Comparison of ENCODE assay signal across 12 cellular contexts in the genomic region with DNA sequence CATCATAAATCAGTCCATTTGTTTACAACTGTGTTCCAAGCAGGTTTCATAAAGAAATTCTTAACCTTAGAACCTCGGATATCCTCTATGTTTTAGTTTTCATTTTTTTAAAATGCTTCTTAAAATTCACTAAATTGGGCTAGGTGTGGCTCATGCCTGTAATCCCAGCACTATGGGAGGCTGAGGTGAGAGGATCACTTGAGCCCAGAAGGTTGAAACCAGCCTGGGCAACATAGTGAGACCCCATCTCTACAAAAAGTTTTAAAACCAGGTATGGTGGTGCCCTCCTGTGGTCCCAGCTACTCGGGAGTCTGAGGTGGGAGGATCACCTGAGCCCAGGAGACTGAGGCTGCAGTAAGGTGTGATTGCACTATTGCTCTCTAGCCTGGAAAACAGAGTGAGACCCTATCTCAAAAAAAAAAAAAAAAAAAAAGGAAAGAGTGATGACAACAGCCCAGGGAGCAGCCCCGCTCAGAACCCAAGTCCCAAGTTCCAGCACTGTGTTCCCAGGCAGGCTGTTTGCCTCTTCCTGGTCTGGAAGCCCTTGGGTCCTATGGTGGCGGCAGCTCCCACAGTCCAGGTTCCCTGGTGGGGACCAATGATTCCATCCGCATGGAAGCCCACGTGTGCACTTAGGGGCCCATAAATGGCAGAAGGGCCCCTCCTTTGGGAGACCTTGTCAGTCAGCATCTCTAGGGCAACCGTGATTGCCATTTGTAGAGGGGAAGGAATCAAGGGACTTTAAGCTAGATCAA. TPM values are rescaled to one million over a fixed set of nuclear protein-coding genes. Genes with fewer than 3 reads are reported as not detected.
DNase-seq lines count a peak whose midpoint lies in the region; ATAC-seq and TF ChIP-seq lines count a peak whose summit lies in the region.
"Had no signal": no experiment of that assay in that cellular context is flagged by ENCODE, and none has a peak within 500 bp of the region (broad histone marks: within the 10 kb centered on the region; RNA-seq: fewer than 3 reads in every experiment).

No MANE protein-coding gene starts in this region.

- no peak for DNase-seq in Panc1 (ENCODE audit: low read depth, low spot score)
- no peak for DNase-seq in foreskin keratinocyte
- peak; percentile 31 for DNase-seq in upper lobe of right lung
- DNase-seq in NCI-H1105 treated with DMSO at 0.1 percent for 48 hours (lab: John Stamatoyannopoulos, UW): no peak
- no peak for DNase-seq in activated T-helper 2 cell treated with anti-CD3 and anti-CD28 coated beads, Interferon-gamma antibody, Interleukin-2, Interleukin-4, amounts not matched to agents 10 μg/mL and 5 μg/mL and 100 μg/mL, durations not matched to agents 14 hours and 24 hours and 36 hours (ENCODE audit: low spot score)
- no peak for DNase-seq in T1000 (lab: John Stamatoyannopoulos, UW)
- DNase-seq: EL had no signal

- H3K36me3 ChIP-seq in BLaER1: peaks cover 32% of the 10 kb centered on the region
- H3K36me3 ChIP-seq in Panc1 (ENCODE audit: control insufficient read depth, insufficient read depth, low read length): no peaks in the 10 kb centered on the region
- peaks cover 30% of the 10 kb centered on the region for H3K36me3 ChIP-seq in upper lobe of right lung
- H3K36me3 ChIP-seq: HAP-1 had no signal

- H3K9me3 Mint-ChIP-seq in activated T-helper 2 cell treated with anti-CD3 and anti-CD28 coated beads, Interferon-gamma antibody, Interleukin-2, Interleukin-4, amounts not matched to agents 10 μg/mL and 5 μg/mL and 100 μg/mL, durations not matched to agents 14 hours and 24 hours and 36 hours: no peaks in the 10 kb centered on the region
- H3K9me3 Mint-ChIP-seq: CD8-positive, alpha-beta T cell had no signal

- H3K36me3 Mint-ChIP-seq in activated T-helper 2 cell treated with anti-CD3 and anti-CD28 coated beads, Interferon-gamma antibody, Interleukin-2, Interleukin-4, amounts not matched to agents 10 μg/mL and 5 μg/mL and 100 μg/mL, durations not matched to agents 14 hours and 24 hours and 36 hours (ENCODE audit: low read depth): peaks cover 17% of the 10 kb centered on the region

- CTCF ChIA-PET in Panc1 (lab: Charles Lee): interaction anchor here (0.6 to 1.5 kb wide), 5 partner anchors 23 to 305 kb away, joined by 3 to 8 read pairs (median 6); no protein-coding TSS in a partner anchor

- H3K27ac ChIP-seq in BLaER1: no peak overlapping the region
- peak overlapping the region; percentile 59; the same call in 1 of the 2 replicates for H3K27ac ChIP-seq in Panc1 (ENCODE audit: low read length)
- H3K27ac ChIP-seq in foreskin keratinocyte: no peak overlapping the region
- no peak overlapping the region for H3K27ac ChIP-seq in upper lobe of right lung

- no TSS peak for BruUV-seq in Panc1 (replicated peaks; lab: Mats Ljungman, UMichigan)

- H4K20me1 ChIP-seq in BLaER1: 0 out of 2 replicates have a peak, but pooled peaks cover 21% of the 10 kb centered on the region

- no peaks in the 10 kb centered on the region for H3K9me3 ChIP-seq in BLaER1
- no peaks in the 10 kb centered on the region for H3K9me3 ChIP-seq in Panc1 (ENCODE audit: control insufficient read depth, insufficient read depth, low read depth, low read length)
- no peaks in the 10 kb centered on the region for H3K9me3 ChIP-seq in upper lobe of right lung
- H3K9me3 ChIP-seq: HAP-1 had no signal

- no peak overlapping the region for H3K9ac ChIP-seq in BLaER1

- H3K27me3 ChIP-seq in BLaER1: no peaks in the 10 kb centered on the region
- no peaks in the 10 kb centered on the region for H3K27me3 ChIP-seq in Panc1 (ENCODE audit: control insufficient read depth, insufficient read depth, low read length)
- peaks cover 10% of the 10 kb centered on the region for H3K27me3 ChIP-seq in foreskin keratinocyte
- no peaks in the 10 kb centered on the region for H3K27me3 ChIP-seq in upper lobe of right lung

- ATAC-seq in Panc1 (no peak), foreskin keratinocyte (no peak), upper lobe of right lung (no peak)

- no peak overlapping the region for H3K4me3 Mint-ChIP-seq in activated T-helper 2 cell treated with anti-CD3 and anti-CD28 coated beads, Interferon-gamma antibody, Interleukin-2, Interleukin-4, amounts not matched to agents 10 μg/mL and 5 μg/mL and 100 μg/mL, durations not matched to agents 14 hours and 24 hours and 36 hours (ENCODE audit: low read depth)
- H3K4me3 Mint-ChIP-seq: B cell; CD14-positive monocyte; CD8-positive, alpha-beta T cell had no signal

- peaks cover 65% of the 10 kb centered on the region for H3K4me1 ChIP-seq in BLaER1
- peaks cover 38% of the 10 kb centered on the region for H3K4me1 ChIP-seq in Panc1 (ENCODE audit: control insufficient read depth, insufficient read depth, low read length)
- H3K4me1 ChIP-seq in foreskin keratinocyte: peaks cover 5% of the 10 kb centered on the region
- H3K4me1 ChIP-seq in upper lobe of right lung: no peaks in the 10 kb centered on the region

- no peaks in the 10 kb centered on the region for H3K27me3 Mint-ChIP-seq in activated T-helper 2 cell treated with anti-CD3 and anti-CD28 coated beads, Interferon-gamma antibody, Interleukin-2, Interleukin-4, amounts not matched to agents 10 μg/mL and 5 μg/mL and 100 μg/mL, durations not matched to agents 14 hours and 24 hours and 36 hours (ENCODE audit: low read depth)
- H3K27me3 Mint-ChIP-seq: B cell had no signal

- TF ChIP-seq CTCF in Panc1 (IDR thresholded peaks at IDR 0.05) (no peak), foreskin keratinocyte (conservative IDR thresholded peaks at IDR 0.05) (peak; percentile 8), upper lobe of right lung (IDR thresholded peaks at IDR 0.05) (no peak)

- H3K4me2 ChIP-seq in BLaER1: peak overlapping the region; percentile 79

- in situ Hi-C loops in Panc1 (cut with HindIII; ENCODE audit: low pct_unique_long_range_greater_than_20kb, low sequenced_read_pairs): no loop called here

- no peak overlapping the region for H3K4me3 ChIP-seq in BLaER1
- no peak overlapping the region for H3K4me3 ChIP-seq in Panc1 (ENCODE audit: low read depth in 2 of 2, low read length in 2 of 2)
- H3K4me3 ChIP-seq in upper lobe of right lung: no peak overlapping the region
- H3K4me3 ChIP-seq: HAP-1 had no signal

- POLR2A ChIA-PET in Panc1 (lab: Charles Lee): interaction anchor here (0.6 to 0.7 kb wide), 3 partner anchors 16 to 320 kb away, joined by 3 to 5 read pairs (median 3); no protein-coding TSS in a partner anchor

- intact Hi-C loops in Panc1 (cut with micrococcal nuclease; ENCODE audit: unreplicated experiment): loop anchor here (2.0 to 5.0 kb wide), 2 partner anchors 223 to 304 kb away; no protein-coding TSS in a partner anchor
- intact Hi-C loops in upper lobe of right lung (cut with DNase I): no loop called here
- intact Hi-C loops in activated T-helper 2 cell treated with anti-CD3 and anti-CD28 coated beads, Interferon-gamma antibody, Interleukin-2, Interleukin-4, amounts not matched to agents 10 μg/mL and 5 μg/mL and 100 μg/mL, durations not matched to agents 14 hours and 24 hours and 36 hours (cut with micrococcal nuclease): loop anchor here (1.0 kb wide), 2 partner anchors 188 to 223 kb away; no protein-coding TSS in a partner anchor

- H3K27ac Mint-ChIP-seq in activated T-helper 2 cell treated with anti-CD3 and anti-CD28 coated beads, Interferon-gamma antibody, Interleukin-2, Interleukin-4, amounts not matched to agents 10 μg/mL and 5 μg/mL and 100 μg/mL, durations not matched to agents 14 hours and 24 hours and 36 hours: no peak overlapping the region
- H3K27ac Mint-ChIP-seq: B cell; CD8-positive, alpha-beta T cell had no signal

- H3K4me1 Mint-ChIP-seq in activated T-helper 2 cell treated with anti-CD3 and anti-CD28 coated beads, Interferon-gamma antibody, Interleukin-2, Interleukin-4, amounts not matched to agents 10 μg/mL and 5 μg/mL and 100 μg/mL, durations not matched to agents 14 hours and 24 hours and 36 hours (ENCODE audit: low read depth): peaks cover 5% of the 10 kb centered on the region

RNA-seq across cellular contexts. Expression of a gene that starts 24.7 kb away (rescaled TPM):
- total RNA-seq in Panc1 (2021; ENCODE audit: unreplicated experiment) (73.7 TPM), foreskin keratinocyte (10.3 and 12.9 TPM in 2 replicates), upper lobe of right lung (29.0 TPM)
- polyA plus RNA-seq in Panc1 (2012; ENCODE audit: insufficient read length): 59.2 TPM
- 11.6 and 12.5 TPM in 2 replicates for polyA plus RNA-seq in foreskin keratinocyte
- 7.1 and 7.5 TPM in 2 replicates for total RNA-seq in activated T-helper 2 cell treated with anti-CD3 and anti-CD28 coated beads, Interferon-gamma antibody, Interleukin-2, Interleukin-4, amounts not matched to agents 10 μg/mL and 5 μg/mL and 100 μg/mL, durations not matched to agents 14 hours and 24 hours and 36 hours

RNA-seq across cellular contexts. Expression of a gene that starts 33.4 kb away (rescaled TPM):
- total RNA-seq in Panc1 (2021; ENCODE audit: unreplicated experiment) (23.5 TPM), foreskin keratinocyte (5.0 and 8.7 TPM in 2 replicates), upper lobe of right lung (43.7 TPM)
- 17.7 TPM for polyA plus RNA-seq in Panc1 (2012; ENCODE audit: insufficient read length)
- polyA plus RNA-seq in foreskin keratinocyte: 1.8 and 2.9 TPM in 2 replicates
- total RNA-seq in activated T-helper 2 cell treated with anti-CD3 and anti-CD28 coated beads, Interferon-gamma antibody, Interleukin-2, Interleukin-4, amounts not matched to agents 10 μg/mL and 5 μg/mL and 100 μg/mL, durations not matched to agents 14 hours and 24 hours and 36 hours: 27.1 and 28.0 TPM in 2 replicates
